In the genomic region with DNA sequence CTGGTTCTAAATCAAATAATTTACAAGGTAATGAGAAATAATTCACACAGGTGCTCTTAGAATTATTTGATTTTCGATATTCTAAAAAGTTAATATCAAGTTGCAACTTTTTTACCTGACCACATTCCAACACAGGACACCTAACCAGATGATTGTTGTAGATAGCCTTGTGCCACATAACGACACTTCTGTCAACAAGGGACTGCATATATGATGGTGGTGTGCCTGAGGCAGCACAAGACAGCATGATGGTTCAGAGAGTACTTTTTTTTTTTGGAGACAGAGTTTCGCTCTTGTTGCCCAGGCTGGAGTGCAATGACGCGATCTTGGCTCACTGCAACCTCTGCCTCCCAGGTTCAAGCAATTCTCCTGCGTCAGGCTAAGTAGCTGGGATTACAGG, we compare ENCODE assay signal across 1 cellular context.
TF ChIP-seq lines count a peak whose summit lies in the region.

No MANE protein-coding gene starts in this region.

TF ChIP-seq in WTC11, 78 proteins besides CTCF, POLR2A, EP300 and RAD21 (continued from another document):
- TF ChIP-seq, protein P1, sequence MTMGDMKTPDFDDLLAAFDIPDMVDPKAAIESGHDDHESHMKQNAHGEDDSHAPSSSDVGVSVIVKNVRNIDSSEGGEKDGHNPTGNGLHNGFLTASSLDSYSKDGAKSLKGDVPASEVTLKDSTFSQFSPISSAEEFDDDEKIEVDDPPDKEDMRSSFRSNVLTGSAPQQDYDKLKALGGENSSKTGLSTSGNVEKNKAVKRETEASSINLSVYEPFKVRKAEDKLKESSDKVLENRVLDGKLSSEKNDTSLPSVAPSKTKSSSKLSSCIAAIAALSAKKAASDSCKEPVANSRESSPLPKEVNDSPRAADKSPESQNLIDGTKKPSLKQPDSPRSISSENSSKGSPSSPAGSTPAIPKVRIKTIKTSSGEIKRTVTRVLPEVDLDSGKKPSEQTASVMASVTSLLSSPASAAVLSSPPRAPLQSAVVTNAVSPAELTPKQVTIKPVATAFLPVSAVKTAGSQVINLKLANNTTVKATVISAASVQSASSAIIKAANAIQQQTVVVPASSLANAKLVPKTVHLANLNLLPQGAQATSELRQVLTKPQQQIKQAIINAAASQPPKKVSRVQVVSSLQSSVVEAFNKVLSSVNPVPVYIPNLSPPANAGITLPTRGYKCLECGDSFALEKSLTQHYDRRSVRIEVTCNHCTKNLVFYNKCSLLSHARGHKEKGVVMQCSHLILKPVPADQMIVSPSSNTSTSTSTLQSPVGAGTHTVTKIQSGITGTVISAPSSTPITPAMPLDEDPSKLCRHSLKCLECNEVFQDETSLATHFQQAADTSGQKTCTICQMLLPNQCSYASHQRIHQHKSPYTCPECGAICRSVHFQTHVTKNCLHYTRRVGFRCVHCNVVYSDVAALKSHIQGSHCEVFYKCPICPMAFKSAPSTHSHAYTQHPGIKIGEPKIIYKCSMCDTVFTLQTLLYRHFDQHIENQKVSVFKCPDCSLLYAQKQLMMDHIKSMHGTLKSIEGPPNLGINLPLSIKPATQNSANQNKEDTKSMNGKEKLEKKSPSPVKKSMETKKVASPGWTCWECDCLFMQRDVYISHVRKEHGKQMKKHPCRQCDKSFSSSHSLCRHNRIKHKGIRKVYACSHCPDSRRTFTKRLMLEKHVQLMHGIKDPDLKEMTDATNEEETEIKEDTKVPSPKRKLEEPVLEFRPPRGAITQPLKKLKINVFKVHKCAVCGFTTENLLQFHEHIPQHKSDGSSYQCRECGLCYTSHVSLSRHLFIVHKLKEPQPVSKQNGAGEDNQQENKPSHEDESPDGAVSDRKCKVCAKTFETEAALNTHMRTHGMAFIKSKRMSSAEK (CRISPR knock-in tag; IDR thresholded peaks at IDR 0.05; ENCODE audit: borderline replicate concordance), result no peak
- no peak for TF ChIP-seq CREB1 (CRISPR knock-in tag; IDR thresholded peaks at IDR 0.05)
